Comparison of ENCODE assay signal across 19 cellular contexts in genomic region chr11:130592056-130592455, GRCh38.
DNase-seq lines count a peak whose midpoint lies in the region; ATAC-seq, FAIRE-seq and TF ChIP-seq lines count a peak whose summit lies in the region.
"Had no signal": no experiment of that assay in that cellular context is flagged by ENCODE, and none has a peak within 500 bp of the region (broad histone marks: within the 10 kb centered on the region; RNA-seq: fewer than 3 reads in every experiment).

No MANE protein-coding gene starts in this region.

- no peak overlapping the region for H2BK5ac ChIP-seq in mesenchymal stem cell (ENCODE audit: low read depth, low read length, poor library complexity, severe bottlenecking)

- H4K91ac ChIP-seq in mesenchymal stem cell (ENCODE audit: low read length), result no peak overlapping the region

- DNase-seq in AG20443 (ENCODE audit: low spot score) (peak; percentile 56), RCC 7860 (ENCODE audit: low spot score) (no peak), dermis blood vessel endothelial cell (peak; percentile 47), mesenchymal stem cell (peak; percentile 21), NCI-H2196 treated with DMSO at 0.1 percent for 48 hours (lab: John Stamatoyannopoulos, UW; ENCODE audit: unreplicated experiment) (no peak), NCI-H774 (lab: John Stamatoyannopoulos, UW) (no peak), CD14-positive monocyte (ENCODE audit: low spot score) (no peak)
- DNase-seq: activated CD4-positive, alpha-beta T cell treated with anti-CD3 and anti-CD28 coated beads for 48 hours; adrenal gland; COR-L47; EL; NCI-H1092; NCI-H2029 treated with DMSO at 0.1 percent for 48 hours; stimulated activated CD4-positive, alpha-beta T cell treated with anti-CD3 and anti-CD28 coated beads, Interleukin-12 subunit alpha, Interleukin-12 subunit beta, amount 100 ng/mL, for 4 hours; T-cell had no signal

- H3K4me1 ChIP-seq in mesenchymal stem cell (ENCODE audit: control insufficient read depth, insufficient read depth, low read depth, low read length), result no peaks in the 10 kb centered on the region
- H3K4me1 ChIP-seq: adrenal gland had no signal

- no peak overlapping the region for H3K9ac ChIP-seq in mesenchymal stem cell (ENCODE audit: low read length)
- H3K9ac ChIP-seq: KMS-11 had no signal

- H3K27ac ChIP-seq in mesenchymal stem cell (ENCODE audit: low read length, poor library complexity, severe bottlenecking), result no peak overlapping the region
- H3K27ac ChIP-seq: adrenal gland, KMS-11 had no signal

- H3K4me3 Mint-ChIP-seq in CD14-positive monocyte, result no peak overlapping the region
- H3K4me3 Mint-ChIP-seq: endodermal cell, neural crest cell, T-cell had no signal

- peaks cover 0 to 6% (median 2%) of the 10 kb centered on the region in 7 donors for H3K9me3 Mint-ChIP-seq in CD14-positive monocyte
- H3K9me3 Mint-ChIP-seq: T-cell had no signal

- no peak overlapping the region for H3K18ac ChIP-seq in mesenchymal stem cell (ENCODE audit: low read depth in 1 of 2, low read length in 2 of 2)

- no peak overlapping the region for H3K27ac Mint-ChIP-seq in CD14-positive monocyte
- H3K27ac Mint-ChIP-seq: endodermal cell, T-cell had no signal

- no peak overlapping the region for H3K14ac ChIP-seq in mesenchymal stem cell (ENCODE audit: low read length in 2 of 2)

- H2BK12ac ChIP-seq in mesenchymal stem cell (ENCODE audit: low read length in 2 of 2), result no peak overlapping the region

- H3K79me1 ChIP-seq in mesenchymal stem cell (replicated peaks; ENCODE audit: low read length, poor library complexity, severe bottlenecking), result no peaks in the 10 kb centered on the region

- H2AFZ ChIP-seq in mesenchymal stem cell (ENCODE audit: low read depth, low read length), result no peak overlapping the region

- no CpG with 5 or more reads among the region's 2 CpGs for WGBS in mesenchymal stem cell

- no peak overlapping the region for H2AK5ac ChIP-seq in mesenchymal stem cell (ENCODE audit: low read length, severe bottlenecking)

- H3K4ac ChIP-seq in mesenchymal stem cell (ENCODE audit: low read depth in 1 of 2, low read length in 2 of 2), result no peak overlapping the region

- H2BK15ac ChIP-seq in mesenchymal stem cell (ENCODE audit: low read depth, poor library complexity, severe bottlenecking), result no peak overlapping the region

- H3K36me3 Mint-ChIP-seq in CD14-positive monocyte, result no peaks in the 10 kb centered on the region
- H3K36me3 Mint-ChIP-seq: T-cell had no signal

- H3K27me3 ChIP-seq in mesenchymal stem cell (ENCODE audit: control insufficient read depth in 1 of 2, insufficient read depth in 1 of 2, low read length in 2 of 2), result no peaks in the 10 kb centered on the region
- H3K27me3 ChIP-seq: adrenal gland had no signal

- H3K27me3 Mint-ChIP-seq in CD14-positive monocyte (ENCODE audit: low read depth in 3 of 3), result peaks cover 0 to 2% (median 2%) of the 10 kb centered on the region in 3 donors

- ATAC-seq in HG03432 (IDR thresholded peaks at IDR 0.05; ENCODE audit: unreplicated experiment), result no peak
- ATAC-seq: T-cell had no signal

- no peaks in the 10 kb centered on the region for H3K9me3 ChIP-seq in mesenchymal stem cell (ENCODE audit: control insufficient read depth, low read length)
- H3K9me3 ChIP-seq: adrenal gland had no signal

- intact Hi-C loops in CD14-positive monocyte (cut with micrococcal nuclease), result no loop called here

- no peak for TF ChIP-seq CTCF in CD14-positive monocyte (IDR thresholded peaks at IDR 0.05)

- no peak overlapping the region for H3K4me2 ChIP-seq in mesenchymal stem cell (ENCODE audit: low read length, poor library complexity, severe bottlenecking)
- H3K4me2 ChIP-seq: KMS-11 had no signal

- no peak overlapping the region for H3K23ac ChIP-seq in mesenchymal stem cell (ENCODE audit: low read length in 2 of 2)

- no peaks in the 10 kb centered on the region for H3K4me1 Mint-ChIP-seq in CD14-positive monocyte
- H3K4me1 Mint-ChIP-seq: endodermal cell, T-cell had no signal

- no peak overlapping the region for H2BK120ac ChIP-seq in mesenchymal stem cell (ENCODE audit: low read depth, low read length)

- H3K36me3 ChIP-seq in mesenchymal stem cell (ENCODE audit: control insufficient read depth in 1 of 2, insufficient read depth in 2 of 2, low read depth in 1 of 2, low read length in 2 of 2), result no peaks in the 10 kb centered on the region
- H3K36me3 ChIP-seq: adrenal gland had no signal

- no peak overlapping the region for H4K8ac ChIP-seq in mesenchymal stem cell (ENCODE audit: low read length)

- no peak overlapping the region for H3K4me3 ChIP-seq in mesenchymal stem cell (ENCODE audit: insufficient read depth in 1 of 2, low read depth in 1 of 2, low read length in 2 of 2)
- H3K4me3 ChIP-seq: adrenal gland had no signal

- FAIRE-seq in RCC 7860 (lab: Jason Lieb, UNC), result peak; percentile 51

Comparison
In these comparisons a context has a peak if more than half of its experiments do, and no peak if none do; other contexts are left out.
1. DNase-seq: peak in AG20443 (single experiment), dermis blood vessel endothelial cell (single experiment) and mesenchymal stem cell (single experiment); none in RCC 7860 (single experiment), NCI-H2196 treated with DMSO at 0.1 percent for 48 hours (single experiment), NCI-H774 (single experiment) and CD14-positive monocyte (single experiment).